Comparison of ENCODE assay signal across 8 cellular contexts in genomic region chr3:364287-364686, GRCh38.
"Had no signal": no experiment of that assay in that cellular context is flagged by ENCODE, and none has a peak within 500 bp of the region (broad histone marks: within the 10 kb centered on the region; RNA-seq: fewer than 3 reads in every experiment).

No MANE protein-coding gene starts in this region.

- H3K4me3 Mint-ChIP-seq: GM23338, H9, IgD-negative memory B cell had no signal

- DNase-seq: H9, HCEC 1CT, KBM-7 had no signal

- H2AFZ ChIP-seq: GM23338 had no signal

- H3K4me3 ChIP-seq: GM23338 had no signal

- FAIRE-seq: H1, H54, HTR-8/SVneo had no signal

- H3K4me1 Mint-ChIP-seq: GM23338, H9 had no signal

- H3K4me2 ChIP-seq: GM23338 had no signal

- H3K27me3 Mint-ChIP-seq: IgD-negative memory B cell had no signal

- ATAC-seq: GM23338 had no signal
